11 cellular contexts compared by ENCODE assay signal in the genomic region with DNA sequence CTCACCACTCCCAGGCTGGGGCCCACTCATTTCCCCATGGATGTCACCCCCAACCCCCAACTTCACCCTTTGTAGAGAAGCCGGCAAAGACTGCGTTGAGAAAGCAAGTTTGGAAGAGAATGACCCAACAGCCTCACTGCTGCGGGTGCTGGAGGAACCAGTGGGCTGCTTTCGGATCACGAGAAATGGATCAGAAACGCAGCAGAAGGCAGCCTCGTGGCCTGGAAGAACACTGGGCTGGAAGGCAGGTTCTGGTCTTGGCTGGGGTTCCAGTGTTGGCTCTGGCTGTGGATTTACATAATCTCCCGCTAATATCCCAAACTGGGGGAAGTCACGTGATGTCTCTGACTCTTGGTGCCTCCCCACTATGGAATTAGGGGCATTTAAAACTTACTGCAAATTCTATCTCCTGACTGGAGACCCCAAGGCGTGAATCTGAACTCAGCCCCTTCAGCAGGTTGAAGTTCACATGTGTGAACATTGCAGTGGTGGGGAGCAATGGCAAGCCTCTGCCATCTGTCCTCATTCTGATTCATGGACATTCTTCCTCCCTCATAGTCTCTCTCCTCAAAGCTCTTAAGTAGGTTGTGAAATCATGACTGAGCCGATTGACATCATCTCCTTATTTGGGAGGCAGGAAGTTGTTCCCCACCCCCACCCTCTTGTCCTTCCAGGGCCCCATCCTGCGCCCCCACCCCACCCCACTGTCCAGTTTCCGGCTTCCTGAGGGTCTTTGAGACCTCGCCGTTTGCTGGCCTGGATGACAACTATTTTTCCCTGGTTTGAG. TPM values are rescaled to one million over a fixed set of nuclear protein-coding genes. Genes with fewer than 3 reads are reported as not detected.
A peak's percentile ranks its signal among the peaks of the same experiment; 100 is the strongest.
DNase-seq lines count a peak whose midpoint lies in the region; TF ChIP-seq lines count a peak whose summit lies in the region.
"Had no signal": no experiment of that assay in that cellular context is flagged by ENCODE, and none has a peak within 500 bp of the region (broad histone marks: within the 10 kb centered on the region; RNA-seq: fewer than 3 reads in every experiment).

No MANE protein-coding gene starts in this region.

- H3K27ac Mint-ChIP-seq in nephron = peak overlapping the region; percentile 18 to 88 (median 65)

- H2AFZ ChIP-seq in fibroblast of lung (ENCODE audit: low read length) = peak overlapping the region; percentile 63

- H3K4me1 ChIP-seq in fibroblast of lung (ENCODE audit: control insufficient read depth, extremely low read depth, insufficient read depth, low read length) = peaks cover 13% of the 10 kb centered on the region
- H3K4me1 ChIP-seq: BLaER1 had no signal

- no peaks in the 10 kb centered on the region for H3K79me2 ChIP-seq in fibroblast of lung (ENCODE audit: control insufficient read depth, insufficient read depth, low read length)

- H3K4me3 ChIP-seq in fibroblast of lung (replicated peaks in 1 of 4; ENCODE audit: control extremely low read depth in 1 of 4, insufficient read depth in 1 of 4, low read depth in 3 of 4, low read length in 4 of 4) = peak overlapping the region in 1 of 4 experiments; percentile 2
- H3K4me3 ChIP-seq: BLaER1 had no signal

- H3K9ac ChIP-seq in fibroblast of lung (ENCODE audit: insufficient read depth, low read length) = peak overlapping the region; percentile 20
- H3K9ac ChIP-seq: BLaER1 had no signal

- H3K36me3 Mint-ChIP-seq in nephron (ENCODE audit: low read depth) = no peaks in the 10 kb centered on the region

- peaks cover 9% of the 10 kb centered on the region for H3K27me3 Mint-ChIP-seq in nephron (ENCODE audit: low read depth)

- H3K4me1 Mint-ChIP-seq in nephron = peaks cover 15% of the 10 kb centered on the region

- DNase-seq in AG08396 (ENCODE audit: low spot score) = peak; percentile 75
- DNase-seq in RKO (ENCODE audit: low spot score) = peak; percentile 1
- peak; percentile 91 to 95 for DNase-seq in fibroblast of lung (ENCODE audit: low read depth in 2 of 2)
- no peak for DNase-seq in 8988T
- no peak for DNase-seq in T1000 (lab: John Stamatoyannopoulos, UW)
- DNase-seq in NCI-H146 (lab: John Stamatoyannopoulos, UW) = no peak
- no peak for DNase-seq in NCI-H2029 (lab: John Stamatoyannopoulos, UW)
- DNase-seq: NCI-H2227 treated with DMSO at 0.1 percent for 48 hours; stimulated activated naive CD4-positive, alpha-beta T cell had no signal

- H4K20me1 ChIP-seq in fibroblast of lung (ENCODE audit: control insufficient read depth, extremely low read depth, insufficient read depth, low read length) = no peaks in the 10 kb centered on the region
- H4K20me1 ChIP-seq: BLaER1 had no signal

- H3K27ac ChIP-seq in fibroblast of lung (ENCODE audit: insufficient read depth, low read length) = peak overlapping the region; percentile 40
- H3K27ac ChIP-seq: BLaER1 had no signal

- H3K27me3 ChIP-seq in fibroblast of lung (ENCODE audit: control insufficient read depth, insufficient read depth, low read length) = no peaks in the 10 kb centered on the region

- no peaks in the 10 kb centered on the region for H3K9me3 ChIP-seq in fibroblast of lung (ENCODE audit: control insufficient read depth, insufficient read depth, low read depth, low read length)
- H3K9me3 ChIP-seq: BLaER1 had no signal

- no peaks in the 10 kb centered on the region for H3K36me3 ChIP-seq in fibroblast of lung (ENCODE audit: control insufficient read depth, insufficient read depth, low read length)
- H3K36me3 ChIP-seq: BLaER1 had no signal

- TF ChIP-seq CTCF in fibroblast of lung (conservative IDR thresholded peaks at IDR 0.05 in 1 of 2, IDR thresholded peaks at IDR 0.05 in 1 of 2; ENCODE audit: low read depth in 1 of 2, low read length in 2 of 2) (no peak), nephron (IDR thresholded peaks at IDR 0.05; ENCODE audit: unreplicated experiment in 3 of 3) (no peak)

- peaks cover 4% of the 10 kb centered on the region for H3K9me3 Mint-ChIP-seq in nephron

- H3K4me2 ChIP-seq in fibroblast of lung (ENCODE audit: extremely low read depth, insufficient read depth, low read length) = peak overlapping the region; percentile 60
- H3K4me2 ChIP-seq: BLaER1 had no signal

- H3K4me3 Mint-ChIP-seq in nephron = no peak overlapping the region

RNA-seq across cellular contexts. Expression of a gene that starts 37.0 kb away (rescaled TPM):
- 145 and 242 TPM in 2 replicates for total RNA-seq in fibroblast of lung
- polyA plus RNA-seq in fibroblast of lung = 211 and 375 TPM in 2 replicates
- polyA plus RNA-seq in fibroblast of lung (2012) = 182 and 348 TPM in 2 replicates
- 214 and 341 TPM in 2 replicates for polyA minus RNA-seq in fibroblast of lung (ENCODE audit: low replicate concordance)

Comparison
In these comparisons a context has a peak if more than half of its experiments do, and no peak if none do; other contexts are left out.
1. DNase-seq: peak in AG08396 (single experiment), RKO (single experiment) and fibroblast of lung (2 of 2); none in 8988T (single experiment), T1000 (single experiment), NCI-H146 (single experiment) and NCI-H2029 (single experiment).